ENCODE assay signal across 12 cellular contexts in genomic region chr17:49316889-49317288, GRCh38. TPM values are rescaled to one million over a fixed set of nuclear protein-coding genes. Genes with fewer than 3 reads are reported as not detected.
DNase-seq lines count a peak whose midpoint lies in the region; ATAC-seq and TF ChIP-seq lines count a peak whose summit lies in the region.
"Had no signal": no experiment of that assay in that cellular context is flagged by ENCODE, and none has a peak within 500 bp of the region (broad histone marks: within the 10 kb centered on the region; RNA-seq: fewer than 3 reads in every experiment).

No MANE protein-coding gene starts in this region.

- TF ChIP-seq CTCF in breast epithelium (IDR thresholded peaks at IDR 0.05) = no peak
- TF ChIP-seq CTCF in psoas muscle (IDR thresholded peaks at IDR 0.05) = no peak

- DNase-seq in GF-D8 (lab: John Stamatoyannopoulos, UW) (peak; percentile 54), NOMO-1 treated with dmso at 0.1 percent for 144 hours (lab: John Stamatoyannopoulos, UW; ENCODE audit: unreplicated experiment) (peak; percentile 29), breast epithelium (ENCODE audit: low spot score in 2 of 2) (no peak), psoas muscle (no peak)
- DNase-seq: cerebellar nuclear complex, HCEC 1CT, NCI-H446 treated with DMSO at 0.1 percent for 48 hours, SW 1271 had no signal

- H3K27ac ChIP-seq in breast epithelium (peak overlapping the region; percentile 49 to 72), psoas muscle (peak overlapping the region; percentile 1)

- H3K27me3 ChIP-seq in breast epithelium = no peaks in the 10 kb centered on the region
- no peaks in the 10 kb centered on the region for H3K27me3 ChIP-seq in psoas muscle (ENCODE audit: insufficient read depth in 3 of 3, low read length in 2 of 3)

- H3K9me3 ChIP-seq in breast epithelium (no peaks in the 10 kb centered on the region), psoas muscle (no peaks in the 10 kb centered on the region)

- H3K36me3 ChIP-seq in breast epithelium (no peaks in the 10 kb centered on the region), psoas muscle (ENCODE audit: insufficient read depth in 1 of 2, low read depth in 1 of 2) (peaks cover 0 to 20% of the 10 kb centered on the region in 2 donors)

- H3K4me3 ChIP-seq in breast epithelium (no peak overlapping the region), psoas muscle (no peak overlapping the region)
- H3K4me3 ChIP-seq: skin epidermis had no signal

- H3K4me1 ChIP-seq in breast epithelium = peaks cover 0 to 5% of the 10 kb centered on the region in 2 donors
- H3K4me1 ChIP-seq in psoas muscle = peaks cover 9% of the 10 kb centered on the region

- no peak for TF ChIP-seq POLR2A in breast epithelium (IDR thresholded peaks at IDR 0.05)

- intact Hi-C loops in breast epithelium (cut with DNase I; ENCODE audit: low total_unique reads) (loop anchor here (5.0 kb wide), 1 partner anchor 235 kb away; no protein-coding TSS in a partner anchor), psoas muscle (cut with DNase I) (loop anchor here (5.0 to 10.0 kb wide), 2 partner anchors 45 to 238 kb away; partner anchors contain the start of gene ZNF652 (in 1 of the 2))

- 86 to 94% (median 94%) methylated on average over 8 of the region's 8 CpGs for WGBS in psoas muscle, 3 donors

- ATAC-seq in psoas muscle = no peak
- no peak for ATAC-seq in HG02970 (IDR thresholded peaks at IDR 0.05; ENCODE audit: low FRiP score, unreplicated experiment)
- no peak for ATAC-seq in HG02840 (IDR thresholded peaks at IDR 0.05; ENCODE audit: low FRiP score, unreplicated experiment)
- ATAC-seq in HG03097 (IDR thresholded peaks at IDR 0.05; ENCODE audit: low FRiP score, unreplicated experiment) = no peak

RNA-seq across cellular contexts. Expression of gene ZNF652, which starts 45.2 kb away (rescaled TPM):
- total RNA-seq in breast epithelium (100 to 1,000 TPM in 1 of 3 donors, 10 to 100 TPM in 2; 34.2 to 157 (median 72.4) TPM), psoas muscle (10 to 100 TPM; 21.3 to 30.1 (median 23.8) TPM)
- polyA plus RNA-seq in psoas muscle = 10 to 100 TPM in 1 of 3 donors, 1 to 10 TPM in 2; 3.1 to 15.5 (median 8.1) TPM

Comparison
In these comparisons a context has a peak if more than half of its experiments do, and no peak if none do; other contexts are left out.
1. DNase-seq: peak in GF-D8 (single experiment) and NOMO-1 treated with dmso at 0.1 percent for 144 hours (single experiment); none in breast epithelium (0 of 2) and psoas muscle (0 of 2).